ENCODE assay signal across 14 cellular contexts in the genomic region with DNA sequence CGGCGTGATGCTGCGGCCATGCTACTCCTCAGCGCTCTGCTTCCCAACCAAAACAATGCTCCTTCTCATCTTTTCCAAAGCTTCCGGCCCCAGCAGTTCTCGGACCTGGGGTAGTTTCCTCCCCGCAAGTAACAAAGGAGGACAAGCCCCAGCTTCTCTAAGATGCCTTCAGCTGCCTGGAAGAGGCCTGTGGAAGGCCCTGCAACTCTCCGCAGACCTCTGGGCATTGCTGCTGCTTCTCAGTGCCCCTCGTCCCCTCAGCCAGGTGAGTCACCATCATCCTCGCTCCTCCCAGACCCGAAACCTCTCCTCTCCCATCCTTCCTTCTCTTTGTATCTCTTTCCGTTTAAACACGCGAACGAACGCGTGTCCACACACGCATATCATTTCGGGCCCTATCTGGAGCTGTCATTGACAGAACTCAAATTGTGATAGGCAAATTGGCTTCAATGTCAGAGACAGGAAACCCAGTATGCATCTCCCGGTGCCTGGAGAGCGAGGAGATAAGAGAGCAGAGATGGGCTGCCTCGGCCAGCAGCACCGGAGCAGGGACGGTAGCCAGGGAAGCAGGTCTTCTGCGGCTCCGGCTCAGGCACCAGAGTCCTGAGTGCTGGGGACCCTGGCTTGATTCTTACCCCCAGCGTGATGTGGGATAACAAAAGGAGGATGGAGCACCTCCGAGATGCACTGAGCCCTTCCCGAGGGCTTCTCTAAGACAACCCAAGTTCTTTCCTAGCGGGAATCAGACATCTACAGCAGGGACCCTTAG. TPM values are rescaled to one million over a fixed set of nuclear protein-coding genes. Genes with fewer than 3 reads are reported as not detected.
A peak's percentile ranks its signal among the peaks of the same experiment; 100 is the strongest.
DNase-seq lines count a peak whose midpoint lies in the region; ATAC-seq, FAIRE-seq and TF ChIP-seq lines count a peak whose summit lies in the region.
"Had no signal": no experiment of that assay in that cellular context is flagged by ENCODE, and none has a peak within 500 bp of the region (broad histone marks: within the 10 kb centered on the region; RNA-seq: fewer than 3 reads in every experiment).

No MANE protein-coding gene starts in this region.

- no peak for DNase-seq in AG04450 (ENCODE audit: low read depth, low spot score)
- DNase-seq in right atrium auricular region (ENCODE audit: low spot score) = no peak
- DNase-seq in GM19239 (ENCODE audit: insufficient read length, low spot score) = no peak
- no peak for DNase-seq in activated CD8-positive, alpha-beta memory T cell treated with anti-CD3 and anti-CD28 coated beads, Interleukin-2, amount 50 U/mL, for 48 hours
- no peak for DNase-seq in NCI-H774 (lab: John Stamatoyannopoulos, UW)
- DNase-seq: kidney, natural killer cell had no signal

- H3K9ac ChIP-seq in rectal smooth muscle tissue (ENCODE audit: low read length) = no peak overlapping the region

- ATAC-seq in HG03520 (IDR thresholded peaks at IDR 0.05; ENCODE audit: unreplicated experiment) = no peak

- peaks cover 0 to 42% of the 10 kb centered on the region in 2 donors for H3K4me1 ChIP-seq in right atrium auricular region
- peaks cover 33% of the 10 kb centered on the region for H3K4me1 ChIP-seq in rectal smooth muscle tissue (ENCODE audit: control insufficient read depth, insufficient read depth, low read length)

- no peak for FAIRE-seq in GM19239 (lab: Jason Lieb, UNC)
- FAIRE-seq: HTR-8/SVneo, kidney, TTC549 had no signal

- POLR2A ChIA-PET in AG04450 (lab: Yijun Ruan, JAX) = interaction anchor here (0.7 to 1.3 kb wide), 4 partner anchors 9 to 152 kb away, joined by 3 to 5 read pairs (median 3); a partner anchor contains a TSS

- no peaks in the 10 kb centered on the region for H3K27me3 ChIP-seq in AG04450 (ENCODE audit: control insufficient read depth, insufficient read depth, low read length)
- no peaks in the 10 kb centered on the region for H3K27me3 ChIP-seq in right atrium auricular region
- H3K27me3 ChIP-seq in rectal smooth muscle tissue (ENCODE audit: control insufficient read depth, insufficient read depth, low read length) = peaks cover 2% of the 10 kb centered on the region
- H3K27me3 ChIP-seq: SJSA1, tibial nerve had no signal

- H3K9me3 ChIP-seq in AG04450 (ENCODE audit: control insufficient read depth, insufficient read depth, low read length) (no peaks in the 10 kb centered on the region), right atrium auricular region (no peaks in the 10 kb centered on the region)
- H3K9me3 ChIP-seq: SJSA1, tibial nerve had no signal

- H3K27ac ChIP-seq in AG04450 (ENCODE audit: low read depth, low read length) = peak overlapping the region; percentile 73
- H3K27ac ChIP-seq in right atrium auricular region = peak overlapping the region; percentile 69
- peak overlapping the region; percentile 88 for H3K27ac ChIP-seq in rectal smooth muscle tissue (ENCODE audit: low read depth, low read length)
- H3K27ac ChIP-seq: SJSA1 had no signal

- H3K36me3 ChIP-seq in right atrium auricular region (no peaks in the 10 kb centered on the region), rectal smooth muscle tissue (ENCODE audit: control insufficient read depth, insufficient read depth, low read length) (no peaks in the 10 kb centered on the region)
- H3K36me3 ChIP-seq: SJSA1, tibial nerve had no signal

- TF ChIP-seq CTCF in AG04450 (IDR thresholded peaks at IDR 0.05; ENCODE audit: low read depth, low read length) (no peak), WI38 (IDR thresholded peaks at IDR 0.05; ENCODE audit: low read depth, low read length) (no peak), right atrium auricular region (IDR thresholded peaks at IDR 0.05) (no peak)

- H3K4me3 ChIP-seq in AG04450 (ENCODE audit: low read depth, low read length) (peak overlapping the region; percentile 25), WI38 (ENCODE audit: low read depth, low read length) (peak overlapping the region; percentile 7; the same call in 1 of the 2 replicates), right atrium auricular region (peak overlapping the region; percentile 8 to 22), rectal smooth muscle tissue (ENCODE audit: low read length) (peak overlapping the region; percentile 24)
- H3K4me3 ChIP-seq: SJSA1 had no signal

- CTCF ChIA-PET in AG04450 (lab: Charles Lee) = interaction anchor here (0.6 to 6.2 kb wide), 7 partner anchors 9 to 119 kb away, joined by 3 to 133 read pairs (median 5); no protein-coding TSS in a partner anchor

RNA-seq across cellular contexts. Expression of a gene that starts 22.0 kb away (rescaled TPM):
- 66.2 and 79.6 TPM in 2 replicates for polyA plus RNA-seq in AG04450 (2011; rRNA removed)
- 38.4 and 43.7 TPM in 2 replicates for polyA minus RNA-seq in AG04450 (2011; rRNA and poly(A)+ RNA removed)
- total RNA-seq in right atrium auricular region = 10 to 100 TPM; 28.5 to 38.1 TPM
